ENCODE assay signal across 7 cellular contexts in the genomic region with DNA sequence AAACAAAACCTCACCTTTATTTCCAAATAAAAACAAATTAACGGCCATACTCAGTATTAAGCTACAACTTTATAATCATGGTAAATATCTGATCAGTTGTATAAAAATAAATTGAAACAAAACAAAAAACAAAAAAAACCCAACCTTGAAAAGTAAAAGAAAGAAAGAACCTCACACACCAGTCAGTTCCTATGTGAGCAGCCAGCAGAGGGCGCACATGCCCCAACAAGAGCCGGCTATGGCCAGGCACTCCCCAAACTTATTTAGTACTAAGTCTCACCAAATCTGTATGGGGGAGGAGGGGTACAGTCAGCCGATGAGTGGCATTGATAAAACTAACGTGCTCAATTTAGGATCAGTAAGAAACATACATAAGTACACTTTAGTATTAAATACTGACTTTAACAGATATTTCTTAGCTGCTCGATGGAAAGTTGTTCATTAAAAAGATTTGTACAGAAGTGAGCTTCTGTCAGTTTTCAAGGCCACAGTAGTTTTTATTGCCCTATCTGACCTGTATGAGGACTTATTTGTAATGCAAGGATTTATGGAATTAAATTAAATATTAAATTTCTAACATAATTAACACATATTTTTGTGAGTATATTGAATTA.
DNase-seq lines count a peak whose midpoint lies in the region; ATAC-seq and TF ChIP-seq lines count a peak whose summit lies in the region.

No MANE protein-coding gene starts in this region.

- no peak for TF ChIP-seq POLR2A in spleen (IDR thresholded peaks at IDR 0.05)

- H3K36me3 ChIP-seq in spleen = no peaks in the 10 kb centered on the region

- peak; percentile 58 for DNase-seq in GM13977 (ENCODE audit: low spot score)
- DNase-seq in NCI-H1436 treated with DMSO at 0.1 percent for 48 hours (lab: John Stamatoyannopoulos, UW) = peak; percentile 9
- peak; percentile 46 for DNase-seq in T-helper 9 cell
- DNase-seq in astrocyte of the cerebellum (ENCODE audit: low read depth) = peak; percentile 77
- peak in 47 of 51 donors; percentile 14 to 86 (median 60) for DNase-seq in hypothalamus (lab: John Stamatoyannopoulos, UW)
- peak; percentile 94 for DNase-seq in spleen

- no peaks in the 10 kb centered on the region for H3K9me3 ChIP-seq in spleen

- H3K27ac ChIP-seq in spleen = peak overlapping the region in 2 of 8 donors; percentile 11 to 32

- intact Hi-C loops in spleen (cut with DNase I; ENCODE audit: low total_unique reads) = loop anchor here (10.0 kb wide), 4 partner anchors 59 to 1159 kb away; a partner anchor contains a TSS

- WGBS in spleen, 5 donors = 17 to 24% (median 19%) methylated on average over 6 of the region's 6 CpGs

- TF ChIP-seq CTCF in GM13977 (IDR thresholded peaks at IDR 0.05; ENCODE audit: extremely low read depth, insufficient read depth, missing control alignments) (peak; percentile 87), astrocyte of the cerebellum (IDR thresholded peaks at IDR 0.05; ENCODE audit: low read depth, low read length, missing control alignments) (peak; percentile 83), spleen (IDR thresholded peaks at IDR 0.05 in 8 of 11, conservative IDR thresholded peaks at IDR 0.05 in 3 of 11) (peak; percentile 70 to 92 (median 87))

- H3K27me3 ChIP-seq in spleen (replicated peaks in 1 of 7) = no peaks in the 10 kb centered on the region

- peaks cover 4 to 40% (median 22%) of the 10 kb centered on the region in 6 donors for H3K4me1 ChIP-seq in spleen

- H3K4me3 ChIP-seq in astrocyte of the cerebellum (ENCODE audit: low read depth, low read length) (no peak overlapping the region), spleen (no peak overlapping the region)

- ATAC-seq in HG02852 (IDR thresholded peaks at IDR 0.05; ENCODE audit: unreplicated experiment) = peak; percentile 81

- in situ Hi-C loops in GM13977 (cut with MboI; ENCODE audit: low pct_unique_long_range_greater_than_20kb, low sequenced_read_pairs, unreplicated experiment) (no loop called here), astrocyte of the cerebellum (cut with HindIII; ENCODE audit: low sequenced_read_pairs) (no loop called here)

Comparison
In these comparisons a context has a peak if more than half of its experiments do, and no peak if none do; other contexts are left out.
1. DNase-seq: peak in every context shown above with its lines; median percentile 94 in spleen; 77 in astrocyte of the cerebellum; 60 in hypothalamus; 58 in GM13977; 46 in T-helper 9 cell; 9 in NCI-H1436 treated with DMSO at 0.1 percent for 48 hours.